ENCODE assay signal across 35 cellular contexts in the genomic region with DNA sequence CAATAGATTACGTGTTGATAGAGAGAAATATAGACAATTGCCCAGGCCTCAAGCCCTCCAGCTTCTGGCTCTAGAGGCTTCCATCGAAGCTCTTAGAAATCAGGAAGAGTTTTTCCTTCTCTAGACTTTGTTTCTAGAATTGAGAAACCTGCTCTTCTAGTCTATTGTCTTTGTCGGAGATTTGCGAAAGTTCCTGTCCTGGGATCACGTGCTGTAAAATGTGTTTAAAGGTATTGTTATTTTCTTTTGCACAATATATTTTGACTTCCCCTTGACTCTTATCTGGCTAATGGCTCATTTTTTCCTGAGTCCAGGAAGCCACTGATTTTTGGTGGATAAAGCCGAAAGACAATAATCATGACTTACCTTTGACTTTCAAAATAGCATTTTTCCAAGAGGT. TPM values are rescaled to one million over a fixed set of nuclear protein-coding genes. Genes with fewer than 3 reads are reported as not detected.
"Had no signal": no experiment of that assay in that cellular context is flagged by ENCODE, and none has a peak within 500 bp of the region (broad histone marks: within the 10 kb centered on the region; RNA-seq: fewer than 3 reads in every experiment).

No MANE protein-coding gene starts in this region.

- H3K36me3 ChIP-seq: MG63 had no signal

- H3K9me3 ChIP-seq: MG63 had no signal

- H3K9ac ChIP-seq: KMS-11 had no signal

- H3K27ac ChIP-seq: KMS-11 had no signal

- H3K4me3 ChIP-seq: MG63 had no signal

- H3K4me2 ChIP-seq: KMS-11 had no signal

- DNase-seq: Karpas-422, Kasumi-1, MG63, MM.1S, MV-4-11, NCI-H1048, NCI-H1092, NCI-H1092 treated with DMSO at 0.1 percent for 48 hours, NCI-H1105, NCI-H1105 treated with DMSO at 0.1 percent for 48 hours, NCI-H1417, NCI-H1417 treated with DMSO at 0.1 percent for 48 hours, NCI-H1436, NCI-H1436 treated with DMSO at 0.1 percent for 48 hours, NCI-H146, NCI-H1694, NCI-H1694 treated with DMSO at 0.1 percent for 48 hours, NCI-H187, NCI-H187 treated with DMSO at 0.1 percent for 48 hours, NCI-H1930, NCI-H2029, NCI-H2081 treated with DMSO at 0.1 percent for 48 hours, NCI-H2107, NCI-H2171, NCI-H2171 treated with DMSO at 0.1 percent for 48 hours, NCI-H2227 treated with DMSO at 0.1 percent for 48 hours, NCI-H226, NCI-H345, NCI-H446, NCI-H446 treated with DMSO at 0.1 percent for 48 hours, NCI-H510A, NCI-H510A treated with DMSO at 0.1 percent for 48 hours, NCI-H524 had no signal

RNA-seq across cellular contexts. Expression of a gene that starts 32.1 kb away (rescaled TPM):
- total RNA-seq: M059J had no signal
